1 cellular context compared by ENCODE assay signal in genomic region chr12:103470664-103471063, GRCh38.
TF ChIP-seq lines count a peak whose summit lies in the region.

No MANE protein-coding gene starts in this region.

TF ChIP-seq in GM12878, 131 proteins besides CTCF, POLR2A, EP300 and RAD21 (continued from another document):
- TF ChIP-seq HSF1 (IDR thresholded peaks at IDR 0.05; ENCODE audit: low read depth, low read length), result peak; percentile 87; the same call in 1 of the 2 replicates
- TF ChIP-seq POU2F2 (IDR thresholded peaks at IDR 0.05; ENCODE audit: borderline replicate concordance, low read depth, low read length), result no peak
- no peak for TF ChIP-seq BRCA1 (IDR thresholded peaks at IDR 0.05; ENCODE audit: low read depth, low read length)
